Comparison of ENCODE assay signal across 1 cellular context in the genomic region with DNA sequence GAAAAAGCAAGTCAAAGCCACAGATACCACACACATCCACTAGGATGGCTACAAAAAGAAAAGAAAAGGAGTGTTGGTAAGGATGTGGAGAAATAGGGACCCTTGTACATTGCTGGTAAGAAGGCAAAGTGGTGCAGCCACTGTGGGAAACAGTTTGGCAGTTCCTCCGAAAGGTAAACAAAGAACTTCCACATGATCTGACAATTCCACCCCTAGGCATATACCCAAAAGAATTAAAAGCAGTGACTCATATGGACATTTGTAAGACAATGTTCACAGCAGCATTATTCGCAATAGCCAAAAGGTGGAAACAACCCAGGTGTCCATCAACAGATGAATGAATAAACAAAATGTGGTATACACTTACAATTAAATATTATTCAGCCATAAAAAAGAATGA.
TF ChIP-seq lines count a peak whose summit lies in the region.

No MANE protein-coding gene starts in this region.

TF ChIP-seq in endothelial cell of umbilical vein, 7 proteins besides CTCF, POLR2A, EP300 and RAD21:
- TF ChIP-seq EZH2 (IDR thresholded peaks at IDR 0.05; ENCODE audit: borderline replicate concordance, low read depth, low read length, severe bottlenecking) (no peak), JUN (IDR thresholded peaks at IDR 0.05; ENCODE audit: borderline replicate concordance, insufficient read depth, insufficient read length, low read depth) (no peak), POLR2AphosphoS5 (IDR thresholded peaks at IDR 0.05; ENCODE audit: insufficient read depth, low read depth, low read length) (no peak), MYC (IDR thresholded peaks at IDR 0.05; ENCODE audit: low read depth, low read length) (no peak), GATA2 (IDR thresholded peaks at IDR 0.05; ENCODE audit: insufficient read depth, insufficient read length, low read depth, low read length) (no peak), FOS (IDR thresholded peaks at IDR 0.05; ENCODE audit: borderline replicate concordance, insufficient read depth, low read length) (no peak)
- TF ChIP-seq, protein P1, sequence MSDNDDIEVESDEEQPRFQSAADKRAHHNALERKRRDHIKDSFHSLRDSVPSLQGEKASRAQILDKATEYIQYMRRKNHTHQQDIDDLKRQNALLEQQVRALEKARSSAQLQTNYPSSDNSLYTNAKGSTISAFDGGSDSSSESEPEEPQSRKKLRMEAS (IDR thresholded peaks at IDR 0.05; ENCODE audit: insufficient read depth, insufficient read length) = no peak
